In genomic region chr5:146851133-146851532, GRCh38 we compare ENCODE assay signal across 34 cellular contexts. TPM values are rescaled to one million over a fixed set of nuclear protein-coding genes. Genes with fewer than 3 reads are reported as not detected.
"Had no signal": no experiment of that assay in that cellular context is flagged by ENCODE, and none has a peak within 500 bp of the region (broad histone marks: within the 10 kb centered on the region; RNA-seq: fewer than 3 reads in every experiment).

No MANE protein-coding gene starts in this region.

- H3K9me3 ChIP-seq: ascending aorta, MG63 had no signal

- H3K36me3 ChIP-seq: ascending aorta, cardiac muscle cell, MG63 had no signal

- H3K27me3 ChIP-seq: ascending aorta, cardiac muscle cell had no signal

- DNase-seq: activated B cell treated with CpG ODN at 0.5 μM for 24 hours; activated CD4-positive, alpha-beta T cell treated with anti-CD3 and anti-CD28 coated beads for 1 hour; activated CD4-positive, alpha-beta T cell treated with anti-CD3 and anti-CD28 coated beads for 48 hours; activated CD4-positive, alpha-beta T cell treated with anti-CD3 and anti-CD28 coated beads, Interleukin-2, amount 50 U/mL, for 4 hours; activated CD8-positive, alpha-beta T cell treated with anti-CD3 and anti-CD28 coated beads for 36 hours; activated effector memory CD4-positive, alpha-beta T cell treated with anti-CD3 and anti-CD28 coated beads, Interleukin-2, amount 50 U/mL, for 16 hours; activated naive CD4-positive, alpha-beta T cell; activated naive CD4-positive, alpha-beta T cell treated with anti-CD3 and anti-CD28 coated beads, Interleukin-2, amount 50 U/mL, for 16 hours; activated naive CD8-positive, alpha-beta T cell treated with anti-CD3 and anti-CD28 coated beads, Interleukin-2, amount 10 ng/mL, durations not matched to agents 7 days and 5 days; activated T-cell treated with anti-CD3 and anti-CD28 coated beads, Interleukin-2, amount 50 U/mL, for 1 hour; activated T-cell treated with anti-CD3 and anti-CD28 coated beads, Interleukin-2, amount 50 U/mL, for 72 hours; amygdala; Karpas-422; MG63; NCI-H1048; NCI-H1105 treated with DMSO at 0.1 percent for 48 hours; NCI-H1436; NCI-H1694; NCI-H1930; NCI-H2171 treated with DMSO at 0.1 percent for 48 hours; NCI-H2227 treated with DMSO at 0.1 percent for 48 hours; NCI-H446; NCI-H510A treated with DMSO at 0.1 percent for 48 hours; NCI-H69; Right ventricle myocardium superior; SW 1271; T-helper 1 cell; T-helper 2 cell; T-helper 9 cell had no signal

- H3K4me1 ChIP-seq: ascending aorta had no signal

- H3K27ac ChIP-seq: ascending aorta, cardiac muscle cell, VCaP had no signal

- H3K4me3 ChIP-seq: ascending aorta, cardiac muscle cell, MG63 had no signal

- ATAC-seq: activated CD8-positive, alpha-beta T cell treated with anti-CD3 and anti-CD28 coated beads for 36 hours; activated T-cell treated with anti-CD3 and anti-CD28 coated beads, Interleukin-2, amount 50 U/mL, for 72 hours; activated T-helper 17 cell treated with anti-CD3 and anti-CD28 coated beads, Interleukin-2, amount 50 U/mL, for 72 hours had no signal

RNA-seq across cellular contexts. Expression of gene PPP2R2B, which starts 27.4 kb away (rescaled TPM):
- total RNA-seq: activated B cell treated with CpG ODN at 0.5 μM for 24 hours, OCI-LY7 had no signal
